Comparison of ENCODE assay signal across 11 cellular contexts in the genomic region with DNA sequence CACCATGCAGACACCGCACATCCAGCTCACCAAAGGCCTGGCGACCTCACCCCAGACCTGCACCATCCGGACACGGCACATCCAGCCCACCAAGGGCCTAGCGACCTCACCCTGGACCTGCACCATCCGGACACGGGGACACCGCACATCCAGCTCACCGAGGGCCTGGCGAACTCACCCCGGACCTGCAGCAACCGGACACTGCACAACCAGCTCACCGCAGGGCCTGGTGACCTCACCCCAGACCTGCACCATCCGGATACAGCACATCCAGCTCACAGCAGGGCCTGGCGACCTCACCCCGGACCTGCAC. TPM values are rescaled to one million over a fixed set of nuclear protein-coding genes. Genes with fewer than 3 reads are reported as not detected.
A peak's percentile ranks its signal among the peaks of the same experiment; 100 is the strongest.
DNase-seq lines count a peak whose midpoint lies in the region; ATAC-seq and TF ChIP-seq lines count a peak whose summit lies in the region.
"Not testable (repeated sequence)": the region's sequence is repeated elsewhere in the genome, so short reads cannot be mapped to it uniquely, and the experiment has no call there.
"Had no signal": no experiment of that assay in that cellular context is flagged by ENCODE, and none has a peak within 500 bp of the region (broad histone marks: within the 10 kb centered on the region; RNA-seq: fewer than 3 reads in every experiment).

No MANE protein-coding gene starts in this region.

- H4K5ac ChIP-seq in H9 (ENCODE audit: insufficient read length, low read depth, low read length): not testable (repeated sequence)

- H2BK5ac ChIP-seq in H9 (ENCODE audit: insufficient read length, low read length); neuronal stem cell (ENCODE audit: low read length): not testable (repeated sequence)

- H3K9me3 ChIP-seq in H9 (ENCODE audit: control insufficient read depth, low read depth, low read length); right cardiac atrium (ENCODE audit: control insufficient read depth, low read length); neuronal stem cell (replicated peaks in 1 of 2; ENCODE audit: control insufficient read depth in 2 of 2, insufficient read depth in 1 of 2, low read depth in 1 of 2, low read length in 2 of 2): not testable (repeated sequence)

- POLR2A ChIA-PET in WTC11 (lab: Charles Lee): not testable (repeated sequence)

- not testable (repeated sequence) for H3K79me2 ChIP-seq in H9 (ENCODE audit: insufficient read depth, low read length)

- not testable (repeated sequence) for H3K27ac ChIP-seq in H9 (ENCODE audit: insufficient read length, low read depth, low read length); coronary artery; right cardiac atrium (ENCODE audit: low read length); neuronal stem cell (replicated peaks; ENCODE audit: low read length)

- peak overlapping the region in 1 of 3 experiments; percentile 61; a peak in 1 of 7 replicates for H3K27ac Mint-ChIP-seq in H9
- 0 out of 2 replicates have a peak overlapping the region, but pooled peaks have one; percentile 15 for H3K27ac Mint-ChIP-seq in WTC11
- not testable (repeated sequence) for H3K27ac Mint-ChIP-seq in type B pancreatic cell

- not testable (repeated sequence) for H2BK15ac ChIP-seq in H9 (ENCODE audit: low read depth, low read length); neuronal stem cell (ENCODE audit: low read length)

- H3K9ac ChIP-seq in H9 (ENCODE audit: extremely low read depth, insufficient read length, low read length); neuronal stem cell (ENCODE audit: low read depth, low read length, poor library complexity): not testable (repeated sequence)

- not testable (repeated sequence) for H3K4me2 ChIP-seq in H9 (ENCODE audit: insufficient read depth, insufficient read length, low read length); neuronal stem cell (ENCODE audit: insufficient read depth, low read length, poor library complexity, severe bottlenecking)

- H3K4me1 Mint-ChIP-seq in H9; WTC11; type B pancreatic cell (ENCODE audit: unreplicated experiment): not testable (repeated sequence)

- not testable (repeated sequence) for ATAC-seq in WTC11, right cardiac atrium

- not testable (repeated sequence) for H3K18ac ChIP-seq in H9 (ENCODE audit: insufficient read length, low read depth, low read length); neuronal stem cell (ENCODE audit: low read length)

- not testable (repeated sequence) for H4K91ac ChIP-seq in H9 (ENCODE audit: insufficient read length, low read depth, low read length); neuronal stem cell (ENCODE audit: low read depth, low read length, poor library complexity)

- not testable (repeated sequence) for H2BK12ac ChIP-seq in H9 (ENCODE audit: insufficient read length, low read depth, low read length); neuronal stem cell (ENCODE audit: low read length)

- H4K20me1 ChIP-seq in H9 (ENCODE audit: control insufficient read depth, insufficient read depth, insufficient read length): not testable (repeated sequence)

- TF ChIP-seq CTCF in H9 (conservative IDR thresholded peaks at IDR 0.05); WTC11 (IDR thresholded peaks at IDR 0.05); coronary artery (IDR thresholded peaks at IDR 0.05); type B pancreatic cell (conservative IDR thresholded peaks at IDR 0.05): not testable (repeated sequence)

- H3K36me3 Mint-ChIP-seq in H9 (ENCODE audit: insufficient read depth in 1 of 3, low read depth in 3 of 3) (peaks cover 17 to 25% (median 22%) of the 10 kb centered on the region in 3 experiments), WTC11 (peaks cover 23% of the 10 kb centered on the region)
- not testable (repeated sequence) for H3K36me3 Mint-ChIP-seq in type B pancreatic cell

- DNase-seq in H9 (peak; percentile 25), WTC11 (ENCODE audit: low spot score) (peak; percentile 4), coronary artery (ENCODE audit: low spot score) (peak; percentile 64), right cardiac atrium (peak in 2 of 3 donors; percentile 25 to 35), type B pancreatic cell (ENCODE audit: extremely low spot score, unreplicated experiment) (peak; percentile 42)
- peak; percentile 56 for DNase-seq in activated effector memory CD4-positive, alpha-beta T cell treated with anti-CD3 and anti-CD28 coated beads, Interleukin-2, amount 50 U/mL, for 16 hours
- DNase-seq in neuronal stem cell (ENCODE audit: low spot score): not testable (repeated sequence)

- not testable (repeated sequence) for H3K4ac ChIP-seq in H9 (ENCODE audit: low read depth, low read length); neuronal stem cell (ENCODE audit: low read length)

- not testable (repeated sequence) for H3K56ac ChIP-seq in H9 (ENCODE audit: insufficient read length, low read depth, low read length)

- H2BK120ac ChIP-seq in H9 (ENCODE audit: low read depth, low read length, poor library complexity, severe bottlenecking); neuronal stem cell (ENCODE audit: low read depth, low read length): not testable (repeated sequence)

- H3T11ph ChIP-seq in H9 (ENCODE audit: low read length): not testable (repeated sequence)

- not testable (repeated sequence) for H3K23ac ChIP-seq in H9 (ENCODE audit: insufficient read length, low read depth, low read length)
- peak overlapping the region; percentile 43 for H3K23ac ChIP-seq in neuronal stem cell (ENCODE audit: low read depth, low read length, poor library complexity)

- not testable (repeated sequence) for H3K4me3 ChIP-seq in coronary artery; right cardiac atrium (ENCODE audit: low read length); neuronal stem cell (ENCODE audit: low read length in 2 of 2)

- WGBS in H9 (ENCODE audit: extremely low coverage, insufficient read length, low lambda C conversion rate): no CpG with 5 or more reads among the region's 16 CpGs
- WGBS in right cardiac atrium: 86% methylated on average over 16 of the region's 16 CpGs
- WGBS in neuronal stem cell (ENCODE audit: extremely low coverage in 2 of 2, insufficient read length in 2 of 2, insufficient replicate concordance in 1 of 2), 2 donors: no CpG with 5 or more reads among the region's 16 CpGs

- intact Hi-C loops in right cardiac atrium (cut with DNase I): not testable (repeated sequence)

- not testable (repeated sequence) for H3K23me2 ChIP-seq in H9 (ENCODE audit: insufficient read length, low read depth, low read length, poor library complexity, severe bottlenecking)

- not testable (repeated sequence) for H2AFZ ChIP-seq in H9 (ENCODE audit: low read length); neuronal stem cell (ENCODE audit: low read length)

- not testable (repeated sequence) for H3K9me3 Mint-ChIP-seq in H9, WTC11, type B pancreatic cell

- H3K27me3 ChIP-seq in H9 (ENCODE audit: insufficient read depth, low read length); right cardiac atrium (ENCODE audit: control insufficient read depth, insufficient read depth); neuronal stem cell (ENCODE audit: control insufficient read depth in 3 of 3, insufficient read depth in 3 of 3, low read depth in 1 of 3, low read length in 3 of 3): not testable (repeated sequence)

- H3K4me1 ChIP-seq in H9 (ENCODE audit: insufficient read depth, low read length); right cardiac atrium (ENCODE audit: control insufficient read depth, insufficient read depth, low read length); neuronal stem cell (ENCODE audit: control insufficient read depth in 2 of 2, insufficient read depth in 1 of 2, low read depth in 1 of 2, low read length in 2 of 2): not testable (repeated sequence)

- H3K4me3 Mint-ChIP-seq in H9, WTC11, type B pancreatic cell: not testable (repeated sequence)

- not testable (repeated sequence) for H3K79me1 ChIP-seq in H9 (ENCODE audit: insufficient read depth, low read depth, low read length, poor library complexity, severe bottlenecking); neuronal stem cell (ENCODE audit: low read depth, low read length)

- not testable (repeated sequence) for H2BK20ac ChIP-seq in H9 (ENCODE audit: low read depth, low read length, poor library complexity, severe bottlenecking)

- not testable (repeated sequence) for H3K36me3 ChIP-seq in neuronal stem cell (replicated peaks in 1 of 2; ENCODE audit: control insufficient read depth in 2 of 2, insufficient read depth in 2 of 2, low read length in 2 of 2)

- H4K8ac ChIP-seq in H9 (replicated peaks; ENCODE audit: insufficient read length, low read depth, low read length); neuronal stem cell (ENCODE audit: low read depth, low read length): not testable (repeated sequence)

- not testable (repeated sequence) for H3K27me3 Mint-ChIP-seq in H9 (ENCODE audit: low read depth); WTC11 (ENCODE audit: low read depth); type B pancreatic cell

- H2AK5ac ChIP-seq in H9 (ENCODE audit: insufficient read length, low read length); neuronal stem cell (ENCODE audit: low read depth, low read length): not testable (repeated sequence)

- not testable (repeated sequence) for H3K14ac ChIP-seq in H9 (ENCODE audit: insufficient read depth, low read length); neuronal stem cell (ENCODE audit: low read length)

- CTCF ChIA-PET in WTC11 (lab: Charles Lee): interaction anchor here (0.5 kb wide), 1 partner anchor 77 kb away, joined by 3 read pairs; no protein-coding TSS in a partner anchor

RNA-seq across cellular contexts. Expression of a gene that starts 11.2 kb away (rescaled TPM):
- 13.3 and 15.5 TPM in 2 replicates for total RNA-seq in H9 (2021)
- total RNA-seq in WTC11 (2021): 40.4 to 42.9 TPM (median 40.5 TPM) in 3 replicates
- total RNA-seq in right cardiac atrium: not detected
- polyA plus RNA-seq in right cardiac atrium: not detected
- 2.5 TPM for polyA plus RNA-seq in neuronal stem cell (2013, experiment 1 of 2)
- polyA plus RNA-seq in neuronal stem cell (2013, experiment 2 of 2): 2.5 TPM
- total RNA-seq in type B pancreatic cell (ENCODE audit: low replicate concordance): 1.7 and 2.4 TPM in 2 replicates
- polyA plus RNA-seq: CD8-positive, alpha-beta memory T cell had no signal

RNA-seq across cellular contexts. Expression of a gene that starts 58.5 kb away (rescaled TPM):
- not detected in 2 replicates for total RNA-seq in H9 (2021)
- not detected in 3 replicates for total RNA-seq in WTC11 (2021)
- total RNA-seq in right cardiac atrium: not detected
- not detected for polyA plus RNA-seq in right cardiac atrium
- polyA plus RNA-seq in neuronal stem cell (2013, experiment 1 of 2): not detected
- polyA plus RNA-seq in neuronal stem cell (2013, experiment 2 of 2): not detected
- 0.41 and 0.48 TPM in 2 replicates for total RNA-seq in type B pancreatic cell (ENCODE audit: low replicate concordance)
- total RNA-seq: Caco-2; CD8-positive, alpha-beta memory T cell; GM23338; HT-29 had no signal
- polyA plus RNA-seq: CD8-positive, alpha-beta memory T cell; GM23338 had no signal
